In genomic region chr3:185744997-185745843, GRCh38 we compare ENCODE assay signal across 9 cellular contexts.
DNase-seq lines count a peak whose midpoint lies in the region; ATAC-seq and TF ChIP-seq lines count a peak whose summit lies in the region.
"Had no signal": no experiment of that assay in that cellular context is flagged by ENCODE, and none has a peak within 500 bp of the region (broad histone marks: within the 10 kb centered on the region; RNA-seq: fewer than 3 reads in every experiment).

No MANE protein-coding gene starts in this region.

- peak; percentile 21 for DNase-seq in GM06990 (ENCODE audit: extremely low read depth, insufficient read length)
- DNase-seq in WTC11 (ENCODE audit: low spot score): no peak
- peak in 1 of 3 donors; percentile 35 for DNase-seq in mucosa of descending colon
- no peak for DNase-seq in Karpas-422
- no peak for DNase-seq in G401 (ENCODE audit: low spot score)
- DNase-seq in activated T-helper 2 cell treated with anti-CD3 and anti-CD28 coated beads, Interferon-gamma antibody, Interleukin-2, Interleukin-4, amounts not matched to agents 10 μg/mL and 5 μg/mL and 100 μg/mL, durations not matched to agents 14 hours and 24 hours and 36 hours (ENCODE audit: low spot score): no peak
- no peak for DNase-seq in activated CD4-positive, alpha-beta memory T cell treated with anti-CD3 and anti-CD28 coated beads for 36 hours

- H3K9ac ChIP-seq in Karpas-422 (ENCODE audit: low read length): no peak overlapping the region

- no peaks in the 10 kb centered on the region for H3K79me2 ChIP-seq in Karpas-422 (ENCODE audit: low read length)

- CTCF ChIA-PET in WTC11 (lab: Charles Lee): interaction anchor here (1.1 to 5.8 kb wide), 4 partner anchors 15 to 285 kb away, joined by 3 to 20 read pairs (median 8); no protein-coding TSS in a partner anchor
- CTCF ChIA-PET in activated CD4-positive, alpha-beta memory T cell treated with anti-CD3 and anti-CD28 coated beads for 36 hours (lab: Charles Lee): interaction anchor here (1.8 kb wide), 1 partner anchor 23 kb away, joined by 13 read pairs; no protein-coding TSS in a partner anchor

- H3K27me3 Mint-ChIP-seq in WTC11 (ENCODE audit: low read depth): no peaks in the 10 kb centered on the region
- H3K27me3 Mint-ChIP-seq in activated T-helper 2 cell treated with anti-CD3 and anti-CD28 coated beads, Interferon-gamma antibody, Interleukin-2, Interleukin-4, amounts not matched to agents 10 μg/mL and 5 μg/mL and 100 μg/mL, durations not matched to agents 14 hours and 24 hours and 36 hours (ENCODE audit: low read depth): peaks cover 14% of the 10 kb centered on the region
- H3K27me3 Mint-ChIP-seq in activated CD4-positive, alpha-beta memory T cell treated with anti-CD3 and anti-CD28 coated beads for 36 hours: peaks cover 18% of the 10 kb centered on the region

- H2AFZ ChIP-seq in Karpas-422 (ENCODE audit: low read length): no peak overlapping the region

- ATAC-seq in HG02938 (IDR thresholded peaks at IDR 0.05; ENCODE audit: unreplicated experiment): peak; percentile 56
- peak; percentile 39 for ATAC-seq in WTC11
- peak; percentile 69 for ATAC-seq in mucosa of descending colon

- peak overlapping the region; percentile 39 for H3K27ac Mint-ChIP-seq in WTC11
- no peak overlapping the region for H3K27ac Mint-ChIP-seq in activated T-helper 2 cell treated with anti-CD3 and anti-CD28 coated beads, Interferon-gamma antibody, Interleukin-2, Interleukin-4, amounts not matched to agents 10 μg/mL and 5 μg/mL and 100 μg/mL, durations not matched to agents 14 hours and 24 hours and 36 hours
- no peak overlapping the region for H3K27ac Mint-ChIP-seq in activated CD4-positive, alpha-beta memory T cell treated with anti-CD3 and anti-CD28 coated beads for 36 hours
- H3K27ac Mint-ChIP-seq: stimulated activated naive CD8-positive, alpha-beta T cell treated with anti-CD3 and anti-CD28 coated beads, Interleukin-15, Interleukin-2, amounts not matched to agents 100 ng/mL and 50 ng/mL, for 24 hours had no signal

- POLR2A ChIA-PET in WTC11 (lab: Charles Lee): interaction anchor here (1.3 kb wide), 1 partner anchor 9 kb away, joined by 3 read pairs; no protein-coding TSS in a partner anchor
- POLR2A ChIA-PET in activated CD4-positive, alpha-beta memory T cell treated with anti-CD3 and anti-CD28 coated beads for 36 hours (lab: Charles Lee): no interaction called here

- TF ChIP-seq CTCF in GM06990 (IDR thresholded peaks at IDR 0.05; ENCODE audit: insufficient read depth, low read length, poor library complexity, severe bottlenecking): no peak
- TF ChIP-seq CTCF in WTC11 (IDR thresholded peaks at IDR 0.05): no peak
- TF ChIP-seq CTCF in mucosa of descending colon (IDR thresholded peaks at IDR 0.05): no peak

- H3K4me2 ChIP-seq in Karpas-422 (ENCODE audit: low read depth, low read length, poor library complexity, severe bottlenecking): no peak overlapping the region

- in situ Hi-C loops in G401 (cut with HindIII; ENCODE audit: low sequenced_read_pairs): no loop called here

- no peak overlapping the region for H3K4me3 Mint-ChIP-seq in WTC11
- no peak overlapping the region for H3K4me3 Mint-ChIP-seq in activated T-helper 2 cell treated with anti-CD3 and anti-CD28 coated beads, Interferon-gamma antibody, Interleukin-2, Interleukin-4, amounts not matched to agents 10 μg/mL and 5 μg/mL and 100 μg/mL, durations not matched to agents 14 hours and 24 hours and 36 hours (ENCODE audit: low read depth)
- no peak overlapping the region for H3K4me3 Mint-ChIP-seq in activated CD4-positive, alpha-beta memory T cell treated with anti-CD3 and anti-CD28 coated beads for 36 hours
- H3K4me3 Mint-ChIP-seq: stimulated activated naive CD8-positive, alpha-beta T cell treated with anti-CD3 and anti-CD28 coated beads, Interleukin-15, Interleukin-2, amounts not matched to agents 100 ng/mL and 50 ng/mL, for 24 hours had no signal

- H3K9me3 Mint-ChIP-seq in WTC11: no peaks in the 10 kb centered on the region
- H3K9me3 Mint-ChIP-seq in activated T-helper 2 cell treated with anti-CD3 and anti-CD28 coated beads, Interferon-gamma antibody, Interleukin-2, Interleukin-4, amounts not matched to agents 10 μg/mL and 5 μg/mL and 100 μg/mL, durations not matched to agents 14 hours and 24 hours and 36 hours: no peaks in the 10 kb centered on the region
- H3K9me3 Mint-ChIP-seq in activated CD4-positive, alpha-beta memory T cell treated with anti-CD3 and anti-CD28 coated beads for 36 hours: no peaks in the 10 kb centered on the region
- H3K9me3 Mint-ChIP-seq: stimulated activated naive CD8-positive, alpha-beta T cell treated with anti-CD3 and anti-CD28 coated beads, Interleukin-15, Interleukin-2, amounts not matched to agents 100 ng/mL and 50 ng/mL, for 24 hours had no signal

- H3K4me1 ChIP-seq in mucosa of descending colon (ENCODE audit: low read depth) (peaks cover 26% of the 10 kb centered on the region), Karpas-422 (ENCODE audit: low read length) (no peaks in the 10 kb centered on the region)

- H3K27ac ChIP-seq in Karpas-422 (ENCODE audit: low read length): no peak overlapping the region

- H3K36me3 Mint-ChIP-seq in WTC11: no peaks in the 10 kb centered on the region
- no peaks in the 10 kb centered on the region for H3K36me3 Mint-ChIP-seq in activated T-helper 2 cell treated with anti-CD3 and anti-CD28 coated beads, Interferon-gamma antibody, Interleukin-2, Interleukin-4, amounts not matched to agents 10 μg/mL and 5 μg/mL and 100 μg/mL, durations not matched to agents 14 hours and 24 hours and 36 hours (ENCODE audit: low read depth)
- no peaks in the 10 kb centered on the region for H3K36me3 Mint-ChIP-seq in activated CD4-positive, alpha-beta memory T cell treated with anti-CD3 and anti-CD28 coated beads for 36 hours

- no peaks in the 10 kb centered on the region for H3K27me3 ChIP-seq in GM06990 (replicated peaks; ENCODE audit: control insufficient read depth, insufficient read depth, low read length)
- H3K27me3 ChIP-seq in Karpas-422 (ENCODE audit: low read length): no peaks in the 10 kb centered on the region

- H3K4me3 ChIP-seq in GM06990 (replicated peaks; ENCODE audit: low read depth, low read length): no peak overlapping the region
- H3K4me3 ChIP-seq in mucosa of descending colon: no peak overlapping the region
- no peak overlapping the region for H3K4me3 ChIP-seq in Karpas-422 (ENCODE audit: low read length)

- H3K9me2 ChIP-seq in Karpas-422 (replicated peaks; ENCODE audit: insufficient read depth, low read length): no peaks in the 10 kb centered on the region

- no peaks in the 10 kb centered on the region for H3K9me3 ChIP-seq in mucosa of descending colon
- no peaks in the 10 kb centered on the region for H3K9me3 ChIP-seq in Karpas-422 (ENCODE audit: low read length)

- intact Hi-C loops in mucosa of descending colon (cut with DNase I, micrococcal nuclease): no loop called here
- intact Hi-C loops in activated T-helper 2 cell treated with anti-CD3 and anti-CD28 coated beads, Interferon-gamma antibody, Interleukin-2, Interleukin-4, amounts not matched to agents 10 μg/mL and 5 μg/mL and 100 μg/mL, durations not matched to agents 14 hours and 24 hours and 36 hours (cut with micrococcal nuclease): no loop called here
- intact Hi-C loops in activated CD4-positive, alpha-beta memory T cell treated with anti-CD3 and anti-CD28 coated beads for 36 hours (cut with micrococcal nuclease): no loop called here

- no peaks in the 10 kb centered on the region for H3K36me3 ChIP-seq in GM06990 (ENCODE audit: control insufficient read depth, insufficient read depth, low read length)
- no peaks in the 10 kb centered on the region for H3K36me3 ChIP-seq in mucosa of descending colon (ENCODE audit: low read depth)
- no peaks in the 10 kb centered on the region for H3K36me3 ChIP-seq in Karpas-422 (ENCODE audit: insufficient read depth, low read length)

- H3K4me1 Mint-ChIP-seq in WTC11: peaks cover 65% of the 10 kb centered on the region
- peaks cover 4% of the 10 kb centered on the region for H3K4me1 Mint-ChIP-seq in activated T-helper 2 cell treated with anti-CD3 and anti-CD28 coated beads, Interferon-gamma antibody, Interleukin-2, Interleukin-4, amounts not matched to agents 10 μg/mL and 5 μg/mL and 100 μg/mL, durations not matched to agents 14 hours and 24 hours and 36 hours (ENCODE audit: low read depth)
- H3K4me1 Mint-ChIP-seq in activated CD4-positive, alpha-beta memory T cell treated with anti-CD3 and anti-CD28 coated beads for 36 hours (ENCODE audit: low read depth): peaks cover 1% of the 10 kb centered on the region

- no peaks in the 10 kb centered on the region for H4K20me1 ChIP-seq in Karpas-422 (ENCODE audit: insufficient read depth, low read depth, low read length)

TF ChIP-seq in WTC11, 78 proteins besides CTCF, POLR2A, EP300 and RAD21 (continues in another document):
- no peak for TF ChIP-seq CREB1 (CRISPR knock-in tag; IDR thresholded peaks at IDR 0.05)
- no peak for TF ChIP-seq SMAD4 (CRISPR knock-in tag; IDR thresholded peaks at IDR 0.05)
- no peak for TF ChIP-seq EMX1 (CRISPR knock-in tag; IDR thresholded peaks at IDR 0.05)
- TF ChIP-seq ETV6 (CRISPR knock-in tag; IDR thresholded peaks at IDR 0.05): no peak
- TF ChIP-seq ZNF121 (CRISPR knock-in tag; IDR thresholded peaks at IDR 0.05): no peak
- no peak for TF ChIP-seq ZNF138 (CRISPR knock-in tag; conservative IDR thresholded peaks at IDR 0.05)
